In the genomic region with DNA sequence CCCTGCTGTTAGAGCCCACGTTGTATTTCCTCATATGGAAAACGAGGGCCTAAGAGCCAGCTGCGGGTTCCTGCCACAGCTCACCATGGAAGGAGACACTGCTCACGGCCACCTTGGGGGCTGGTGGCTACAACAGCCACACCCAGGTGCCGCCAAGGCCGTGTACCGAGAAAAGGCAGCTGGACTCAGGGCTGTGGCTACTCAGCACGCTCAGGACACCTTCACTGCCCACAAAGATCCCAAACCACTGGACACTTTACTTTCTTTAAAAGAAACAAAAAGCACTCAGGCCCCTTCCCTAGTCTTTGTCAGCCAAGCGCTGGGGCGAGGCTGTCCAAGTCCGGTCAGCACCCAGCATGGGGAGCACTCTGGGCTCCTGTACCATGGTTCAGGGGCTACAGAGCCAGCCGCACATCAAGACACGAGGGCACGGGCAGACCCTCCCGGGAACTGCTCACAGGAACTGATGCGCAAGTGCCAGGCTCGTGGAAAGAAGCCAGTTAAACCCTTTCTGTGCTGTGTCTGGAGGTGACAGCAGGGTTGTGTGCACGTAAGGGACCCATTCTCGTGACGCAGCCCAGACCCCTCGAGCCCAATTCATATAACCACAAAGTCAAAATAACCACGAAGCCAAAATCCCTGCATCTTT, we compare ENCODE assay signal across 9 cellular contexts. TPM values are rescaled to one million over a fixed set of nuclear protein-coding genes. Genes with fewer than 3 reads are reported as not detected.
DNase-seq lines count a peak whose midpoint lies in the region; ATAC-seq and TF ChIP-seq lines count a peak whose summit lies in the region.
"Had no signal": no experiment of that assay in that cellular context is flagged by ENCODE, and none has a peak within 500 bp of the region (broad histone marks: within the 10 kb centered on the region; RNA-seq: fewer than 3 reads in every experiment).

No MANE protein-coding gene starts in this region.

- peaks cover 16% of the 10 kb centered on the region for H3K4me1 Mint-ChIP-seq in activated T-cell treated with anti-CD3 and anti-CD28 coated beads, Interleukin-2, amount 50 U/mL, for 72 hours (ENCODE audit: low read depth)
- peaks cover 2% of the 10 kb centered on the region for H3K4me1 Mint-ChIP-seq in endodermal cell

- H3K9ac ChIP-seq in muscle layer of colon (ENCODE audit: low read length) (peak overlapping the region; percentile 49), endodermal cell (ENCODE audit: extremely low read depth, low read length, poor library complexity, severe bottlenecking) (no peak overlapping the region)

- no peak overlapping the region for H3K4me3 ChIP-seq in brain microvascular endothelial cell (ENCODE audit: low read depth, low read length)
- H3K4me3 ChIP-seq in muscle layer of colon (ENCODE audit: low read depth in 1 of 2, low read length in 2 of 2): peak overlapping the region in 1 of 2 donors; percentile 0
- H3K4me3 ChIP-seq in transverse colon: no peak overlapping the region
- H3K4me3 ChIP-seq in endodermal cell (ENCODE audit: low read length): no peak overlapping the region

- WGBS in transverse colon (ENCODE audit: low coverage in 1 of 2), 2 donors: 61% methylated on average over 22 of the region's 22 CpGs; no CpG with 5 or more reads in 1 of the 2 donors
- 96 to 97% methylated on average over 9 to 22 of the region's 22 CpGs for WGBS in endodermal cell (ENCODE audit: insufficient coverage in 1 of 2, insufficient read length in 1 of 2), 2 experiments

- peak overlapping the region; percentile 22 for H3K27ac Mint-ChIP-seq in activated T-cell treated with anti-CD3 and anti-CD28 coated beads, Interleukin-2, amount 50 U/mL, for 72 hours
- no peak overlapping the region for H3K27ac Mint-ChIP-seq in endodermal cell

- peaks cover 12 to 36% of the 10 kb centered on the region in 2 donors for H3K36me3 Mint-ChIP-seq in activated T-cell treated with anti-CD3 and anti-CD28 coated beads, Interleukin-2, amount 50 U/mL, for 72 hours (ENCODE audit: insufficient read depth in 2 of 2)
- H3K36me3 Mint-ChIP-seq in endodermal cell (ENCODE audit: low read depth): peaks cover 77% of the 10 kb centered on the region

- H3K27me3 ChIP-seq in brain microvascular endothelial cell (replicated peaks) (no peaks in the 10 kb centered on the region), muscle layer of colon (ENCODE audit: control insufficient read depth in 1 of 2, insufficient read depth in 2 of 2, low read length in 2 of 2) (no peaks in the 10 kb centered on the region), transverse colon (no peaks in the 10 kb centered on the region), endodermal cell (ENCODE audit: control insufficient read depth, insufficient read depth, low read length, poor library complexity, severe bottlenecking) (no peaks in the 10 kb centered on the region)

- ATAC-seq in activated T-cell treated with anti-CD3 and anti-CD28 coated beads, Interleukin-2, amount 50 U/mL, for 72 hours (replicated peaks in 1 of 2): no peak
- ATAC-seq in HG02571 (IDR thresholded peaks at IDR 0.05; ENCODE audit: unreplicated experiment): no peak

- peak overlapping the region; percentile 63 for H3K27ac ChIP-seq in brain microvascular endothelial cell
- peak overlapping the region; percentile 75 for H3K27ac ChIP-seq in muscle layer of colon (ENCODE audit: low read depth, low read length)
- peak overlapping the region; percentile 64 to 85 (median 74) for H3K27ac ChIP-seq in transverse colon
- no peak overlapping the region for H3K27ac ChIP-seq in endodermal cell (ENCODE audit: low read depth, low read length)

- H3K27me3 Mint-ChIP-seq in activated T-cell treated with anti-CD3 and anti-CD28 coated beads, Interleukin-2, amount 50 U/mL, for 72 hours (ENCODE audit: low read depth): no peaks in the 10 kb centered on the region
- H3K27me3 Mint-ChIP-seq in endodermal cell (ENCODE audit: insufficient read depth): no peaks in the 10 kb centered on the region

- H3K4me1 ChIP-seq in muscle layer of colon (ENCODE audit: insufficient read depth, low read length): peaks cover 44% of the 10 kb centered on the region
- peaks cover 23 to 49% (median 31%) of the 10 kb centered on the region in 4 donors for H3K4me1 ChIP-seq in transverse colon
- H3K4me1 ChIP-seq in endodermal cell (ENCODE audit: control insufficient read depth, insufficient read depth, low read length): no peaks in the 10 kb centered on the region

- intact Hi-C loops in transverse colon (cut with DNase I; ENCODE audit: low total_unique reads): no loop called here

- in situ Hi-C loops in brain microvascular endothelial cell (cut with HindIII; ENCODE audit: low pct_ligation_motif_present, low sequenced_read_pairs) (no loop called here), transverse colon (cut with MboI; ENCODE audit: low pct_ligation_motif_present in 1 of 4, low pct_unique_long_range_greater_than_20kb in 1 of 4, low sequenced_read_pairs in 3 of 4) (no loop called here)

- no peak for TF ChIP-seq POLR2A in transverse colon (IDR thresholded peaks at IDR 0.05)

- H3K4me3 Mint-ChIP-seq in activated T-cell treated with anti-CD3 and anti-CD28 coated beads, Interleukin-2, amount 50 U/mL, for 72 hours: no peak overlapping the region
- H3K4me3 Mint-ChIP-seq in endodermal cell: no peak overlapping the region

- no peaks in the 10 kb centered on the region for H3K9me3 Mint-ChIP-seq in activated T-cell treated with anti-CD3 and anti-CD28 coated beads, Interleukin-2, amount 50 U/mL, for 72 hours
- H3K9me3 Mint-ChIP-seq in endodermal cell: no peaks in the 10 kb centered on the region

- TF ChIP-seq CTCF in brain microvascular endothelial cell (IDR thresholded peaks at IDR 0.05; ENCODE audit: low read depth, low read length, missing control alignments) (no peak), transverse colon (IDR thresholded peaks at IDR 0.05) (no peak), endodermal cell (conservative IDR thresholded peaks at IDR 0.05) (no peak)

- H3K9me3 ChIP-seq in muscle layer of colon (ENCODE audit: low read length): no peaks in the 10 kb centered on the region
- no peaks in the 10 kb centered on the region for H3K9me3 ChIP-seq in transverse colon
- H3K9me3 ChIP-seq in endodermal cell (ENCODE audit: control insufficient read depth, low read length): no peaks in the 10 kb centered on the region

- no peak for DNase-seq in activated T-cell treated with anti-CD3 and anti-CD28 coated beads, Interleukin-2, amount 50 U/mL, for 72 hours
- no peak for DNase-seq in activated T-cell treated with anti-CD3 and anti-CD28 coated beads, Interleukin-2, amount 50 U/mL, for 48 hours
- no peak for DNase-seq in brain microvascular endothelial cell
- DNase-seq in transverse colon: no peak
- no peak for DNase-seq in endodermal cell
- DNase-seq in NCI-H1105 (lab: John Stamatoyannopoulos, UW): no peak
- DNase-seq: T-helper 1 cell had no signal

- H3K36me3 ChIP-seq in brain microvascular endothelial cell (replicated peaks) (peaks cover 100% of the 10 kb centered on the region), muscle layer of colon (ENCODE audit: insufficient read depth, low read length) (peaks cover 89% of the 10 kb centered on the region), transverse colon (peaks cover 0 to 64% (median 41%) of the 10 kb centered on the region in 4 donors), endodermal cell (ENCODE audit: control insufficient read depth, insufficient read depth, low read length) (peaks cover 99% of the 10 kb centered on the region)

- TF ChIP-seq EP300 in transverse colon (IDR thresholded peaks at IDR 0.05; ENCODE audit: low read depth): no peak

RNA-seq across cellular contexts. Expression of gene SLC16A3, which starts 18.5 kb away (rescaled TPM):
- total RNA-seq in activated T-cell treated with anti-CD3 and anti-CD28 coated beads, Interleukin-2, amount 50 U/mL, for 72 hours: 10 to 100 TPM; 42.8 to 74.5 TPM
- total RNA-seq in transverse colon: 100 to 1,000 TPM in 1 of 4 donors, 10 to 100 TPM in 3; 11.5 to 105 (median 48.9) TPM
- total RNA-seq in endodermal cell: 10 to 100 TPM; 31.8 to 39.7 TPM
- polyA plus RNA-seq in endodermal cell (2013, experiment 1 of 2): 31.8 TPM
- polyA plus RNA-seq in endodermal cell (2013, experiment 2 of 2): 26.2 TPM

RNA-seq across cellular contexts. Expression of gene CSNK1D, which starts 26.2 kb away (rescaled TPM):
- total RNA-seq in activated T-cell treated with anti-CD3 and anti-CD28 coated beads, Interleukin-2, amount 50 U/mL, for 72 hours: 100 to 1,000 TPM; 166 to 170 TPM
- 100 to 1,000 TPM in 2 of 4 donors, 10 to 100 TPM in 2; 86.0 to 230 (median 148) TPM for total RNA-seq in transverse colon
- total RNA-seq in endodermal cell: 100 to 1,000 TPM; 104 to 143 TPM
- polyA plus RNA-seq in endodermal cell (2013, experiment 1 of 2): 101 TPM
- 74.7 TPM for polyA plus RNA-seq in endodermal cell (2013, experiment 2 of 2)

RNA-seq across cellular contexts. Expression of gene CCDC57, which starts 34.7 kb away (rescaled TPM):
- 10 to 100 TPM; 76.9 to 78.8 TPM for total RNA-seq in activated T-cell treated with anti-CD3 and anti-CD28 coated beads, Interleukin-2, amount 50 U/mL, for 72 hours
- total RNA-seq in transverse colon (10 to 100 TPM; 23.5 to 87.5 (median 48.3) TPM), endodermal cell (10 to 100 TPM; 61.8 to 82.8 TPM)
- 25.7 TPM for polyA plus RNA-seq in endodermal cell (2013, experiment 1 of 2)
- 22.9 TPM for polyA plus RNA-seq in endodermal cell (2013, experiment 2 of 2)
